Comparison of ENCODE assay signal across 22 cellular contexts in genomic region chr19:39180749-39181148, GRCh38.
"Had no signal": no experiment of that assay in that cellular context is flagged by ENCODE, and none has a peak within 500 bp of the region (broad histone marks: within the 10 kb centered on the region; RNA-seq: fewer than 3 reads in every experiment).

No MANE protein-coding gene starts in this region.

- H3K4me1 ChIP-seq: heart left ventricle, parathyroid adenoma, suprapubic skin, vagina had no signal

- DNase-seq: cortex of kidney; effector memory CD8-positive, alpha-beta T cell; erythroblast; esophagus squamous epithelium; heart left ventricle; hippocampal formation; left ventricle myocardium superior; natural killer cell; stimulated activated CD4-positive, alpha-beta T cell treated with anti-CD3 and anti-CD28 coated beads, Interleukin-12 subunit alpha, Interleukin-12 subunit beta, amount 100 ng/mL, for 4 hours; stimulated activated CD4-positive, alpha-beta T cell treated with anti-CD3 and anti-CD28 coated beads, Interleukin-1b, Interleukin-23, amount 100 ng/mL, for 48 hours; stimulated activated CD4-positive, alpha-beta T cell treated with anti-CD3 and anti-CD28 coated beads, Interleukin-4, amount 100 ng/mL, for 1 hour; stimulated activated CD8-positive, alpha-beta memory T cell treated with anti-CD3 and anti-CD28 coated beads, Interleukin-4, amount 100 ng/mL, for 48 hours; stimulated activated naive CD4-positive, alpha-beta T cell; stimulated activated naive CD8-positive, alpha-beta T cell treated with anti-CD3 and anti-CD28 coated beads, Interleukin-15, amount 100 ng/mL, for 72 hours had no signal

- H3K4me1 Mint-ChIP-seq: memory B cell; natural killer cell; stimulated activated naive CD8-positive, alpha-beta T cell treated with anti-CD3 and anti-CD28 coated beads, Interleukin-15, amount 100 ng/mL, for 72 hours had no signal

- ATAC-seq: effector memory CD8-positive, alpha-beta T cell; heart left ventricle; left ventricle myocardium superior; natural killer cell; stimulated activated naive CD8-positive, alpha-beta T cell treated with anti-CD3 and anti-CD28 coated beads, Interleukin-15, amount 100 ng/mL, for 72 hours had no signal

- H3K4me3 ChIP-seq: esophagus squamous epithelium, heart left ventricle, lung, smooth muscle cell, suprapubic skin, vagina had no signal

- H3K36me3 Mint-ChIP-seq: natural killer cell had no signal

- H3K9me3 ChIP-seq: esophagus squamous epithelium, heart left ventricle, suprapubic skin, vagina had no signal

- H3K27ac Mint-ChIP-seq: effector memory CD8-positive, alpha-beta T cell; memory B cell; natural killer cell; progenitor cell of endocrine pancreas had no signal

- H3K27me3 Mint-ChIP-seq: effector memory CD8-positive, alpha-beta T cell; memory B cell; progenitor cell of endocrine pancreas; stimulated activated naive CD8-positive, alpha-beta T cell treated with anti-CD3 and anti-CD28 coated beads, Interleukin-15, amount 100 ng/mL, for 72 hours had no signal

- H3K27me3 ChIP-seq: esophagus squamous epithelium, heart left ventricle, suprapubic skin, vagina had no signal

- H3K27ac ChIP-seq: esophagus squamous epithelium, heart left ventricle, parathyroid adenoma, suprapubic skin, vagina had no signal

- H3K4me3 Mint-ChIP-seq: effector memory CD8-positive, alpha-beta T cell; memory B cell; natural killer cell; neural crest cell; stimulated activated naive CD8-positive, alpha-beta T cell treated with anti-CD3 and anti-CD28 coated beads, Interleukin-15, amount 100 ng/mL, for 72 hours had no signal

- H3K4me2 ChIP-seq: smooth muscle cell had no signal

- H3K9ac ChIP-seq: parathyroid adenoma had no signal

- H3K9me3 Mint-ChIP-seq: effector memory CD8-positive, alpha-beta T cell; memory B cell; natural killer cell; neural crest cell; stimulated activated naive CD8-positive, alpha-beta T cell treated with anti-CD3 and anti-CD28 coated beads, Interleukin-15, amount 100 ng/mL, for 72 hours had no signal
